26 cellular contexts compared by ENCODE assay signal in the genomic region with DNA sequence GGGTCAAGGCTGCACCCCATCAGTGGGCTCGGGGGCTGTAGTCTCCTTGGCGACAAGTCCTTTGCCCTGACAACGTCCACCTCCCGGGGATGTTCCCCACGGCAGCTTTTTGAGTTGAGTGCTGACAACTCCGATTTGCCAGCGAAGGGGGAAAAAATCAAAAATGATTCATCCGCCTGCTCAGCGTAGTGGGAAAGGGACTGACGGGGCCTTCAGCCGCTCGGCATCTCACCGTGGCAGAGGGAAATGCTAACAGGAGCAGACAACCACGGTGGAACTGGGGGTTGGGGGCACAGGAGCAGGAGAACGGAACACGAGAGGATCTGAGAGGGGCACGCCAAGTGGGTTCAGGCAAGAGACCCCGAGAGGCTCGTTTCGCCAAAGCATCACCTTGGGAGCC.
"Had no signal": no experiment of that assay in that cellular context is flagged by ENCODE, and none has a peak within 500 bp of the region (broad histone marks: within the 10 kb centered on the region; RNA-seq: fewer than 3 reads in every experiment).

No MANE protein-coding gene starts in this region.

- H3K27ac Mint-ChIP-seq: activated naive CD4-positive, alpha-beta T cell treated with anti-CD3 and anti-CD28 coated beads for 36 hours; activated naive CD8-positive, alpha-beta T cell treated with anti-CD3 and anti-CD28 coated beads for 36 hours; dendritic cell treated with granulocyte-macrophage colony-stimulating factor and Interleukin-4, amounts not matched to agents 40 ng/mL and 50 ng/mL, for 4 days; immature natural killer cell; memory B cell; natural killer cell; progenitor cell of endocrine pancreas; T-cell had no signal

- H3K36me3 Mint-ChIP-seq: activated naive CD8-positive, alpha-beta T cell treated with anti-CD3 and anti-CD28 coated beads for 36 hours; immature natural killer cell; memory B cell; natural killer cell; neural progenitor cell; T-cell had no signal

- H3K27ac ChIP-seq: ascending aorta, esophagus muscularis mucosa, foreskin keratinocyte, heart left ventricle, neural progenitor cell, right lobe of liver had no signal

- H3K27me3 ChIP-seq: ascending aorta, foreskin keratinocyte, neural progenitor cell, right lobe of liver, uterus had no signal

- ATAC-seq: foreskin keratinocyte, heart left ventricle, natural killer cell, right lobe of liver, T-cell had no signal

- H3K4me3 ChIP-seq: ascending aorta, esophagus muscularis mucosa, heart left ventricle, neural progenitor cell, right lobe of liver, tibial nerve, uterus had no signal

- H3K4me1 ChIP-seq: ascending aorta, heart left ventricle, uterus had no signal

- H2AFZ ChIP-seq: neural progenitor cell had no signal

- H3K9ac ChIP-seq: neural progenitor cell had no signal

- H3K4me3 Mint-ChIP-seq: activated naive CD4-positive, alpha-beta T cell treated with anti-CD3 and anti-CD28 coated beads for 36 hours; activated naive CD8-positive, alpha-beta T cell treated with anti-CD3 and anti-CD28 coated beads for 36 hours; dendritic cell treated with granulocyte-macrophage colony-stimulating factor and Interleukin-4, amounts not matched to agents 40 ng/mL and 50 ng/mL, for 4 days; immature natural killer cell; memory B cell; natural killer cell; neural progenitor cell; T-cell had no signal

- H3K9me3 ChIP-seq: ascending aorta, uterus had no signal

- H3K9me3 Mint-ChIP-seq: dendritic cell treated with granulocyte-macrophage colony-stimulating factor and Interleukin-4, amounts not matched to agents 40 ng/mL and 50 ng/mL, for 4 days; natural killer cell had no signal

- H3K4me1 Mint-ChIP-seq: activated naive CD8-positive, alpha-beta T cell treated with anti-CD3 and anti-CD28 coated beads for 36 hours; immature natural killer cell; memory B cell; natural killer cell; T-cell had no signal

- FAIRE-seq: kidney had no signal

- H3K4me2 ChIP-seq: neural progenitor cell had no signal

- DNase-seq: activated CD4-positive, alpha-beta T cell treated with anti-CD3 and anti-CD28 coated beads for 4 hours; activated CD4-positive, alpha-beta T cell treated with anti-CD3 and anti-CD28 coated beads, Interleukin-2, amount 50 U/mL, for 4 hours; activated CD8-positive, alpha-beta memory T cell treated with anti-CD3 and anti-CD28 coated beads for 24 hours; activated effector memory CD4-positive, alpha-beta T cell treated with anti-CD3 and anti-CD28 coated beads, Interleukin-2, amount 50 U/mL, for 16 hours; activated naive CD4-positive, alpha-beta T cell treated with anti-CD3 and anti-CD28 coated beads for 36 hours; activated naive CD8-positive, alpha-beta T cell treated with anti-CD3 and anti-CD28 coated beads for 36 hours; central memory CD4-positive, alpha-beta T cell; effector CD4-positive, alpha-beta T cell; foreskin keratinocyte; heart left ventricle; hypothalamus; immature natural killer cell; kidney; natural killer cell; right lobe of liver; stimulated activated CD4-positive, alpha-beta T cell treated with anti-CD3 and anti-CD28 coated beads, Interleukin-2, amount 100 ng/mL, for 48 hours; stimulated activated naive CD4-positive, alpha-beta T cell treated with Interleukin-2 at 50 U/mL for 16 hours; T-cell; uterus had no signal

- H3K36me3 ChIP-seq: ascending aorta, esophagus muscularis mucosa, heart left ventricle, neural progenitor cell, right lobe of liver, tibial nerve, uterus had no signal
